ENCODE assay signal across 1 cellular context in the genomic region with DNA sequence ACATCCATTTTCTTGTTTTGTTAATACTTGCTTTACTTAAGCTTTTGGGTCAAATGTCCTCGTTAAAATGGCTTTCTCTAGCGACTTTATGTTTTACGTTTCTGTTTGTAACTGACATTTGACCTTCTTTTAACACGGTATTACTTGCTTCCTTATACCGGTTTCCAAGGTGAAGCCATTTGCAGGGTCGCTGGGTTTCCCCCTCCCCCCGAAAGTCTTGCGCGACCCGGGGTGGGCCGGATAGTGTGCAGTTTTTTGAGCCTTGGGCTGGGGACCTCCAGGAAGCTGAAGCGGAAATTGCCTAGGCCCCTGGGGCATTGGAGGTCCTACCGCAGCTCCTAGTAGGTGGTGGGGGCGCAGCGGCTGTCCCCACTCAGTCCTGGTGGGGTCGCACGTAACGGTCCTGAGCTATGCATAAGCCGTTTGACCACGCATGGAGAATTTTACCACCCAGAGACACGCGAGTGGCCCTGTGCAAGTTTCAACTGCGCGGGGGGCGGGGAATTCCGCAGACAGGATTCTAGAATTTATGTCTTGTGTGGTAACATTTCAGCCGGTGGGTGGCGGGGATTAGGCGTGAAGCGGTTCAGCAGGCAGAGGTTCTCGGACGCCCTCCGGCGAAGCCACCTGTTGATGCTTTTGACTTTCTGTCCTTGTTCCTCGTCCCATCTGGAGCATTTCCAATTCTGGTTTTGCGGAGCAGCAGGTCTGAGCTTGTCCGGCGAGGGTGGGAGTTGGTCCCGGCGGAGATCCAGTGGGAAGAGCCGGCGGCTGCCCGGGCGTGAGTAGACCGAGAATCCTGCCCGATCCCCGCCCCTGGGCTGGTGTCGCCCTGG.
TF ChIP-seq lines count a peak whose summit lies in the region.

No MANE protein-coding gene starts in this region.

TF ChIP-seq in HepG2, 621 proteins besides CTCF, POLR2A, EP300 and RAD21 (continued from another document and continues in another):
- TF ChIP-seq, protein P1, sequence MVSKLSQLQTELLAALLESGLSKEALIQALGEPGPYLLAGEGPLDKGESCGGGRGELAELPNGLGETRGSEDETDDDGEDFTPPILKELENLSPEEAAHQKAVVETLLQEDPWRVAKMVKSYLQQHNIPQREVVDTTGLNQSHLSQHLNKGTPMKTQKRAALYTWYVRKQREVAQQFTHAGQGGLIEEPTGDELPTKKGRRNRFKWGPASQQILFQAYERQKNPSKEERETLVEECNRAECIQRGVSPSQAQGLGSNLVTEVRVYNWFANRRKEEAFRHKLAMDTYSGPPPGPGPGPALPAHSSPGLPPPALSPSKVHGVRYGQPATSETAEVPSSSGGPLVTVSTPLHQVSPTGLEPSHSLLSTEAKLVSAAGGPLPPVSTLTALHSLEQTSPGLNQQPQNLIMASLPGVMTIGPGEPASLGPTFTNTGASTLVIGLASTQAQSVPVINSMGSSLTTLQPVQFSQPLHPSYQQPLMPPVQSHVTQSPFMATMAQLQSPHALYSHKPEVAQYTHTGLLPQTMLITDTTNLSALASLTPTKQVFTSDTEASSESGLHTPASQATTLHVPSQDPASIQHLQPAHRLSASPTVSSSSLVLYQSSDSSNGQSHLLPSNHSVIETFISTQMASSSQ (IDR thresholded peaks at IDR 0.05; ENCODE audit: low read depth), result no peak
- TF ChIP-seq, protein P1 (CRISPR knock-in tag; IDR thresholded peaks at IDR 0.05; ENCODE audit: borderline replicate concordance), result peak; percentile 87
- TF ChIP-seq, protein P2, sequence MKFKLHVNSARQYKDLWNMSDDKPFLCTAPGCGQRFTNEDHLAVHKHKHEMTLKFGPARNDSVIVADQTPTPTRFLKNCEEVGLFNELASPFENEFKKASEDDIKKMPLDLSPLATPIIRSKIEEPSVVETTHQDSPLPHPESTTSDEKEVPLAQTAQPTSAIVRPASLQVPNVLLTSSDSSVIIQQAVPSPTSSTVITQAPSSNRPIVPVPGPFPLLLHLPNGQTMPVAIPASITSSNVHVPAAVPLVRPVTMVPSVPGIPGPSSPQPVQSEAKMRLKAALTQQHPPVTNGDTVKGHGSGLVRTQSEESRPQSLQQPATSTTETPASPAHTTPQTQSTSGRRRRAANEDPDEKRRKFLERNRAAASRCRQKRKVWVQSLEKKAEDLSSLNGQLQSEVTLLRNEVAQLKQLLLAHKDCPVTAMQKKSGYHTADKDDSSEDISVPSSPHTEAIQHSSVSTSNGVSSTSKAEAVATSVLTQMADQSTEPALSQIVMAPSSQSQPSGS (CRISPR knock-in tag; IDR thresholded peaks at IDR 0.05), result peak; percentile 15; the same call in 1 of the 2 replicates
- TF ChIP-seq, protein P3, sequence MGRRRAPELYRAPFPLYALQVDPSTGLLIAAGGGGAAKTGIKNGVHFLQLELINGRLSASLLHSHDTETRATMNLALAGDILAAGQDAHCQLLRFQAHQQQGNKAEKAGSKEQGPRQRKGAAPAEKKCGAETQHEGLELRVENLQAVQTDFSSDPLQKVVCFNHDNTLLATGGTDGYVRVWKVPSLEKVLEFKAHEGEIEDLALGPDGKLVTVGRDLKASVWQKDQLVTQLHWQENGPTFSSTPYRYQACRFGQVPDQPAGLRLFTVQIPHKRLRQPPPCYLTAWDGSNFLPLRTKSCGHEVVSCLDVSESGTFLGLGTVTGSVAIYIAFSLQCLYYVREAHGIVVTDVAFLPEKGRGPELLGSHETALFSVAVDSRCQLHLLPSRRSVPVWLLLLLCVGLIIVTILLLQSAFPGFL (CRISPR knock-in tag; IDR thresholded peaks at IDR 0.05), result no peak
- TF ChIP-seq ZNF333 (CRISPR knock-in tag; IDR thresholded peaks at IDR 0.05; ENCODE audit: borderline replicate concordance), result peak; percentile 90; the same call in 1 of the 2 replicates
- TF ChIP-seq ZNF234 (CRISPR knock-in tag; conservative IDR thresholded peaks at IDR 0.05), result no peak
- TF ChIP-seq, protein P4, sequence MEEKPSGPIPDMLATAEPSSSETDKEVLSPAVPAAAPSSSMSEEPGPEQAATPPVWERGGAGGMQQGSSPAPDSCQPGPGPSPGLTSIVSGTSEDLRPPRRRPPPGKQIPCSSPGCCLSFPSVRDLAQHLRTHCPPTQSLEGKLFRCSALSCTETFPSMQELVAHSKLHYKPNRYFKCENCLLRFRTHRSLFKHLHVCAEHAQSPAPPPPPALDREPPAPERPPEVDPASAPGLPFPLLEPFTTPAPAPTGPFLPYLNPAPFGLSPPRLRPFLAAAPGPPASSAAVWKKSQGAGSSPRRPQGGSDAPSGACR (CRISPR knock-in tag; IDR thresholded peaks at IDR 0.05), result no peak
- peak; percentile 37; the same call in 1 of the 2 replicates for TF ChIP-seq MIER2 (CRISPR knock-in tag; IDR thresholded peaks at IDR 0.05)
- TF ChIP-seq, protein P5, sequence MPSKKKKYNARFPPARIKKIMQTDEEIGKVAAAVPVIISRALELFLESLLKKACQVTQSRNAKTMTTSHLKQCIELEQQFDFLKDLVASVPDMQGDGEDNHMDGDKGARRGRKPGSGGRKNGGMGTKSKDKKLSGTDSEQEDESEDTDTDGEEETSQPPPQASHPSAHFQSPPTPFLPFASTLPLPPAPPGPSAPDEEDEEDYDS (CRISPR knock-in tag; IDR thresholded peaks at IDR 0.05), result no peak
- TF ChIP-seq HNRNPL (IDR thresholded peaks at IDR 0.05; ENCODE audit: low read depth, low read length), result peak; percentile 80; the same call in 1 of the 2 replicates
- peak; percentile 97 for TF ChIP-seq ZSCAN29 (CRISPR knock-in tag; conservative IDR thresholded peaks at IDR 0.05)
- no peak for TF ChIP-seq KAT2B (IDR thresholded peaks at IDR 0.05; ENCODE audit: borderline replicate concordance, low read depth, low read length)
- TF ChIP-seq DNMT1 (CRISPR knock-in tag; IDR thresholded peaks at IDR 0.05), result no peak; the same call in 1 of the 2 replicates
- no peak for TF ChIP-seq RFX1 (IDR thresholded peaks at IDR 0.05)
- TF ChIP-seq GATAD1 (CRISPR knock-in tag; IDR thresholded peaks at IDR 0.05), result peak; percentile 53; the same call in 1 of the 2 replicates
- TF ChIP-seq ASH2L (IDR thresholded peaks at IDR 0.05; ENCODE audit: insufficient read length, low read depth, low read length), result peak; percentile 90
- peak; percentile 93 for TF ChIP-seq ZBTB42 (CRISPR knock-in tag; IDR thresholded peaks at IDR 0.05)
- TF ChIP-seq TEAD2 (CRISPR knock-in tag; IDR thresholded peaks at IDR 0.05), result no peak
- TF ChIP-seq EED (CRISPR knock-in tag; IDR thresholded peaks at IDR 0.05), result no peak
- TF ChIP-seq ZNF354B (CRISPR knock-in tag; IDR thresholded peaks at IDR 0.05), result no peak
- peak; percentile 23; the same call in 1 of the 2 replicates for TF ChIP-seq HMG20A (CRISPR knock-in tag; IDR thresholded peaks at IDR 0.05; ENCODE audit: borderline replicate concordance)
- peak; percentile 93; the same call in 1 of the 2 replicates for TF ChIP-seq HOXA5 (CRISPR knock-in tag; IDR thresholded peaks at IDR 0.05)
- TF ChIP-seq, protein P6, sequence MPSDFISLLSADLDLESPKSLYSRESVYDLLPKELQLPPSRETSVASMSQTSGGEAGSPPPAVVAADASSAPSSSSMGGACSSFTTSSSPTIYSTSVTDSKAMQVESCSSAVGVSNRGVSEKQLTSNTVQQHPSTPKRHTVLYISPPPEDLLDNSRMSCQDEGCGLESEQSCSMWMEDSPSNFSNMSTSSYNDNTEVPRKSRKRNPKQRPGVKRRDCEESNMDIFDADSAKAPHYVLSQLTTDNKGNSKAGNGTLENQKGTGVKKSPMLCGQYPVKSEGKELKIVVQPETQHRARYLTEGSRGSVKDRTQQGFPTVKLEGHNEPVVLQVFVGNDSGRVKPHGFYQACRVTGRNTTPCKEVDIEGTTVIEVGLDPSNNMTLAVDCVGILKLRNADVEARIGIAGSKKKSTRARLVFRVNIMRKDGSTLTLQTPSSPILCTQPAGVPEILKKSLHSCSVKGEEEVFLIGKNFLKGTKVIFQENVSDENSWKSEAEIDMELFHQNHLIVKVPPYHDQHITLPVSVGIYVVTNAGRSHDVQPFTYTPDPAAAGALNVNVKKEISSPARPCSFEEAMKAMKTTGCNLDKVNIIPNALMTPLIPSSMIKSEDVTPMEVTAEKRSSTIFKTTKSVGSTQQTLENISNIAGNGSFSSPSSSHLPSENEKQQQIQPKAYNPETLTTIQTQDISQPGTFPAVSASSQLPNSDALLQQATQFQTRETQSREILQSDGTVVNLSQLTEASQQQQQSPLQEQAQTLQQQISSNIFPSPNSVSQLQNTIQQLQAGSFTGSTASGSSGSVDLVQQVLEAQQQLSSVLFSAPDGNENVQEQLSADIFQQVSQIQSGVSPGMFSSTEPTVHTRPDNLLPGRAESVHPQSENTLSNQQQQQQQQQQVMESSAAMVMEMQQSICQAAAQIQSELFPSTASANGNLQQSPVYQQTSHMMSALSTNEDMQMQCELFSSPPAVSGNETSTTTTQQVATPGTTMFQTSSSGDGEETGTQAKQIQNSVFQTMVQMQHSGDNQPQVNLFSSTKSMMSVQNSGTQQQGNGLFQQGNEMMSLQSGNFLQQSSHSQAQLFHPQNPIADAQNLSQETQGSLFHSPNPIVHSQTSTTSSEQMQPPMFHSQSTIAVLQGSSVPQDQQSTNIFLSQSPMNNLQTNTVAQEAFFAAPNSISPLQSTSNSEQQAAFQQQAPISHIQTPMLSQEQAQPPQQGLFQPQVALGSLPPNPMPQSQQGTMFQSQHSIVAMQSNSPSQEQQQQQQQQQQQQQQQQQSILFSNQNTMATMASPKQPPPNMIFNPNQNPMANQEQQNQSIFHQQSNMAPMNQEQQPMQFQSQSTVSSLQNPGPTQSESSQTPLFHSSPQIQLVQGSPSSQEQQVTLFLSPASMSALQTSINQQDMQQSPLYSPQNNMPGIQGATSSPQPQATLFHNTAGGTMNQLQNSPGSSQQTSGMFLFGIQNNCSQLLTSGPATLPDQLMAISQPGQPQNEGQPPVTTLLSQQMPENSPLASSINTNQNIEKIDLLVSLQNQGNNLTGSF (CRISPR knock-in tag; IDR thresholded peaks at IDR 0.05), result no peak
- TF ChIP-seq, protein P7, sequence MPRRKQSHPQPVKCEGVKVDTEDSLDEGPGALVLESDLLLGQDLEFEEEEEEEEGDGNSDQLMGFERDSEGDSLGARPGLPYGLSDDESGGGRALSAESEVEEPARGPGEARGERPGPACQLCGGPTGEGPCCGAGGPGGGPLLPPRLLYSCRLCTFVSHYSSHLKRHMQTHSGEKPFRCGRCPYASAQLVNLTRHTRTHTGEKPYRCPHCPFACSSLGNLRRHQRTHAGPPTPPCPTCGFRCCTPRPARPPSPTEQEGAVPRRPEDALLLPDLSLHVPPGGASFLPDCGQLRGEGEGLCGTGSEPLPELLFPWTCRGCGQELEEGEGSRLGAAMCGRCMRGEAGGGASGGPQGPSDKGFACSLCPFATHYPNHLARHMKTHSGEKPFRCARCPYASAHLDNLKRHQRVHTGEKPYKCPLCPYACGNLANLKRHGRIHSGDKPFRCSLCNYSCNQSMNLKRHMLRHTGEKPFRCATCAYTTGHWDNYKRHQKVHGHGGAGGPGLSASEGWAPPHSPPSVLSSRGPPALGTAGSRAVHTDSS (CRISPR knock-in tag; conservative IDR thresholded peaks at IDR 0.05), result peak; percentile 54; the same call in 1 of the 2 replicates
- TF ChIP-seq, protein P8, sequence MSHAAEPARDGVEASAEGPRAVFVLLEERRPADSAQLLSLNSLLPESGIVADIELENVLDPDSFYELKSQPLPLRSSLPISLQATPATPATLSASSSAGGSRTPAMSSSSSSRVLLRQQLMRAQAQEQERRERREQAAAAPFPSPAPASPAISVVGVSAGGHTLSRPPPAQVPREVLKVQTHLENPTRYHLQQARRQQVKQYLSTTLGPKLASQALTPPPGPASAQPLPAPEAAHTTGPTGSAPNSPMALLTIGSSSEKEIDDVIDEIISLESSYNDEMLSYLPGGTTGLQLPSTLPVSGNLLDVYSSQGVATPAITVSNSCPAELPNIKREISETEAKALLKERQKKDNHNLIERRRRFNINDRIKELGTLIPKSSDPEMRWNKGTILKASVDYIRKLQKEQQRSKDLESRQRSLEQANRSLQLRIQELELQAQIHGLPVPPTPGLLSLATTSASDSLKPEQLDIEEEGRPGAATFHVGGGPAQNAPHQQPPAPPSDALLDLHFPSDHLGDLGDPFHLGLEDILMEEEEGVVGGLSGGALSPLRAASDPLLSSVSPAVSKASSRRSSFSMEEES (CRISPR knock-in tag; IDR thresholded peaks at IDR 0.05), result peak; percentile 30; the same call in 1 of the 2 replicates
- no peak for TF ChIP-seq NFATC3 (CRISPR knock-in tag; IDR thresholded peaks at IDR 0.05)
- no peak for TF ChIP-seq JUNB (CRISPR knock-in tag; IDR thresholded peaks at IDR 0.05; ENCODE audit: borderline replicate concordance)
- TF ChIP-seq, protein P9, sequence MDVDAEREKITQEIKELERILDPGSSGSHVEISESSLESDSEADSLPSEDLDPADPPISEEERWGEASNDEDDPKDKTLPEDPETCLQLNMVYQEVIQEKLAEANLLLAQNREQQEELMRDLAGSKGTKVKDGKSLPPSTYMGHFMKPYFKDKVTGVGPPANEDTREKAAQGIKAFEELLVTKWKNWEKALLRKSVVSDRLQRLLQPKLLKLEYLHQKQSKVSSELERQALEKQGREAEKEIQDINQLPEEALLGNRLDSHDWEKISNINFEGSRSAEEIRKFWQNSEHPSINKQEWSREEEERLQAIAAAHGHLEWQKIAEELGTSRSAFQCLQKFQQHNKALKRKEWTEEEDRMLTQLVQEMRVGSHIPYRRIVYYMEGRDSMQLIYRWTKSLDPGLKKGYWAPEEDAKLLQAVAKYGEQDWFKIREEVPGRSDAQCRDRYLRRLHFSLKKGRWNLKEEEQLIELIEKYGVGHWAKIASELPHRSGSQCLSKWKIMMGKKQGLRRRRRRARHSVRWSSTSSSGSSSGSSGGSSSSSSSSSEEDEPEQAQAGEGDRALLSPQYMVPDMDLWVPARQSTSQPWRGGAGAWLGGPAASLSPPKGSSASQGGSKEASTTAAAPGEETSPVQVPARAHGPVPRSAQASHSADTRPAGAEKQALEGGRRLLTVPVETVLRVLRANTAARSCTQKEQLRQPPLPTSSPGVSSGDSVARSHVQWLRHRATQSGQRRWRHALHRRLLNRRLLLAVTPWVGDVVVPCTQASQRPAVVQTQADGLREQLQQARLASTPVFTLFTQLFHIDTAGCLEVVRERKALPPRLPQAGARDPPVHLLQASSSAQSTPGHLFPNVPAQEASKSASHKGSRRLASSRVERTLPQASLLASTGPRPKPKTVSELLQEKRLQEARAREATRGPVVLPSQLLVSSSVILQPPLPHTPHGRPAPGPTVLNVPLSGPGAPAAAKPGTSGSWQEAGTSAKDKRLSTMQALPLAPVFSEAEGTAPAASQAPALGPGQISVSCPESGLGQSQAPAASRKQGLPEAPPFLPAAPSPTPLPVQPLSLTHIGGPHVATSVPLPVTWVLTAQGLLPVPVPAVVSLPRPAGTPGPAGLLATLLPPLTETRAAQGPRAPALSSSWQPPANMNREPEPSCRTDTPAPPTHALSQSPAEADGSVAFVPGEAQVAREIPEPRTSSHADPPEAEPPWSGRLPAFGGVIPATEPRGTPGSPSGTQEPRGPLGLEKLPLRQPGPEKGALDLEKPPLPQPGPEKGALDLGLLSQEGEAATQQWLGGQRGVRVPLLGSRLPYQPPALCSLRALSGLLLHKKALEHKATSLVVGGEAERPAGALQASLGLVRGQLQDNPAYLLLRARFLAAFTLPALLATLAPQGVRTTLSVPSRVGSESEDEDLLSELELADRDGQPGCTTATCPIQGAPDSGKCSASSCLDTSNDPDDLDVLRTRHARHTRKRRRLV (CRISPR knock-in tag; IDR thresholded peaks at IDR 0.05), result peak; percentile 62; the same call in 1 of the 2 replicates
- TF ChIP-seq FOSL2 (CRISPR knock-in tag; IDR thresholded peaks at IDR 0.05), result peak; percentile 41
- TF ChIP-seq CC2D1A (CRISPR knock-in tag; IDR thresholded peaks at IDR 0.05), result no peak
